In the genomic region with DNA sequence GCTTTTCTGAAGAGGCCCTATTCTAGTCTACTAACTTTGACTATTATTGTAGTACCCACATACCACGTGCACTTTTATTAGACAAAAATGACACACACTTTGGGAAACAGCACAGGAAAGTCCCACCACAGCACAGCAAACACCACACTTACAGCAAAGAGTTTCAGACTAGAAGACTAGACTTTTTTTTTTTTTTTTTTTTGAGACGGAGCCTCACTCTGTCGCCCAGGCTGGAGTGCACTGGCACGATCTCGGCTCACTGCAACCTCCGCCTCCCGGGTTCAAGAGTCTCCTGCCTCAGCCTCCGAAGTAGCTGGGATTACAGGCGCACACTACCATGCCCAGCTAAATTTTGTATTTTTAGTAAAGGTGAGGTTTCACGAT, we compare ENCODE assay signal across 11 cellular contexts. TPM values are rescaled to one million over a fixed set of nuclear protein-coding genes. Genes with fewer than 3 reads are reported as not detected.
DNase-seq lines count a peak whose midpoint lies in the region; ATAC-seq and TF ChIP-seq lines count a peak whose summit lies in the region.
"Had no signal": no experiment of that assay in that cellular context is flagged by ENCODE, and none has a peak within 500 bp of the region (broad histone marks: within the 10 kb centered on the region; RNA-seq: fewer than 3 reads in every experiment).

No MANE protein-coding gene starts in this region.

- H4K20me1 ChIP-seq in MM.1S (ENCODE audit: insufficient read depth, low read length), result peaks cover 61% of the 10 kb centered on the region

- no peak for TF ChIP-seq CTCF in MM.1S (IDR thresholded peaks at IDR 0.05; ENCODE audit: low read length)

- H3K9ac ChIP-seq in MM.1S (ENCODE audit: low read length), result peak overlapping the region; percentile 26; the same call in 1 of the 2 replicates

- H2AFZ ChIP-seq in MM.1S (ENCODE audit: low read length), result no peak overlapping the region

- H3K4me3 Mint-ChIP-seq in dendritic cell treated with granulocyte-macrophage colony-stimulating factor and Interleukin-4, amounts not matched to agents 40 ng/mL and 50 ng/mL, for 4 days, result no peak overlapping the region

- no peaks in the 10 kb centered on the region for H3K36me3 ChIP-seq in MM.1S (replicated peaks; ENCODE audit: insufficient read depth, low read length)

- no peaks in the 10 kb centered on the region for H3K27me3 ChIP-seq in MM.1S (replicated peaks; ENCODE audit: insufficient read depth, low read length)

- H3K27ac Mint-ChIP-seq in dendritic cell treated with granulocyte-macrophage colony-stimulating factor and Interleukin-4, amounts not matched to agents 40 ng/mL and 50 ng/mL, for 4 days, result peak overlapping the region; percentile 3

- H3K9me3 ChIP-seq in MM.1S (replicated peaks; ENCODE audit: insufficient read depth, low read length), result no peaks in the 10 kb centered on the region

- H3K4me1 ChIP-seq in MM.1S (ENCODE audit: low read length), result peaks cover 64% of the 10 kb centered on the region

- no peaks in the 10 kb centered on the region for H3K9me2 ChIP-seq in MM.1S (replicated peaks; ENCODE audit: insufficient read depth, low read length)

- H3K36me3 Mint-ChIP-seq in dendritic cell treated with granulocyte-macrophage colony-stimulating factor and Interleukin-4, amounts not matched to agents 40 ng/mL and 50 ng/mL, for 4 days (ENCODE audit: low read depth), result peaks cover 50% of the 10 kb centered on the region

- DNase-seq in MM.1S (peak; percentile 90), sciatic nerve (ENCODE audit: low spot score) (no peak), GDM1 (lab: John Stamatoyannopoulos, UW) (no peak), kidney tubule cell (ENCODE audit: low spot score) (no peak), SHP77 treated with DMSO at 0.1 percent for 48 hours (lab: John Stamatoyannopoulos, UW) (no peak), T1000 (lab: John Stamatoyannopoulos, UW) (no peak)
- DNase-seq: activated CD4-positive, alpha-beta T cell treated with anti-CD3 and anti-CD28 coated beads for 1 hour; NCI-H524 treated with DMSO at 0.1 percent for 48 hours; small intestine had no signal

- H3K27ac ChIP-seq in MM.1S (ENCODE audit: low read length), result peak overlapping the region; percentile 87

- H3F3A ChIP-seq in MM.1S (ENCODE audit: insufficient read depth, low read length), result peaks cover 66% of the 10 kb centered on the region

- peaks cover 70% of the 10 kb centered on the region for H3K4me1 Mint-ChIP-seq in dendritic cell treated with granulocyte-macrophage colony-stimulating factor and Interleukin-4, amounts not matched to agents 40 ng/mL and 50 ng/mL, for 4 days (ENCODE audit: low read depth)

- H3K4me3 ChIP-seq in MM.1S (ENCODE audit: low read length), result peak overlapping the region; percentile 33; the same call in 1 of the 2 replicates

- H3K9me3 Mint-ChIP-seq in dendritic cell treated with granulocyte-macrophage colony-stimulating factor and Interleukin-4, amounts not matched to agents 40 ng/mL and 50 ng/mL, for 4 days, result no peaks in the 10 kb centered on the region

- ATAC-seq in GM18499 (IDR thresholded peaks at IDR 0.05; ENCODE audit: insufficient read depth, unreplicated experiment) (peak; percentile 47), sciatic nerve (peak; percentile 47)

- H3K27me3 Mint-ChIP-seq in dendritic cell treated with granulocyte-macrophage colony-stimulating factor and Interleukin-4, amounts not matched to agents 40 ng/mL and 50 ng/mL, for 4 days, result no peaks in the 10 kb centered on the region

- H3K4me2 ChIP-seq in MM.1S (ENCODE audit: low read depth, low read length), result peak overlapping the region; percentile 98

- intact Hi-C loops in dendritic cell treated with granulocyte-macrophage colony-stimulating factor and Interleukin-4, amounts not matched to agents 40 ng/mL and 50 ng/mL, for 4 days (cut with micrococcal nuclease), result no loop called here
- intact Hi-C loops in sciatic nerve (cut with DNase I), result no loop called here

- H3K79me2 ChIP-seq in MM.1S (ENCODE audit: low read length), result peaks cover 99% of the 10 kb centered on the region

RNA-seq across cellular contexts. Expression of a gene that starts 20.1 kb away (rescaled TPM):
- 473 TPM for total RNA-seq in sciatic nerve
